ENCODE assay signal across 19 cellular contexts in the genomic region with DNA sequence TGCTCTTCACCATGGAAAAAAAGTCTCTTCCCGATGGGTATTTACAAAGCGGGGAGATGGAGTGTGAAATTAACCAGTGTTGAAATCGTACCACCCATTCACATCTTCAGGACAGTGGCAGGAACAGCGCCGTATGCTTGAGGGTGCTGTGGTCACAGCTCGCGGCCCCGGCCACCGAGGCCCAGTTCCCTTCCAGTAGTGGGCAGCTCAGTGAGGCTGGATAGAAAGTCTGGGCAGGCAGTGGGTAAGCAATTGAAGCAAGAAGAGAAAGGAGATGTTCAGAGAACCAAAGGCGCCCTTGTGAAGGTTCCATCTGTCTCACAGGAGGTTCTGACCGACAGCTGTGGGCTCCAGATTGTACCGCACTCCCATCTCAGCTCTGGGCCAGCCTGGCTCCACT. TPM values are rescaled to one million over a fixed set of nuclear protein-coding genes. Genes with fewer than 3 reads are reported as not detected.
DNase-seq lines count a peak whose midpoint lies in the region; ATAC-seq and TF ChIP-seq lines count a peak whose summit lies in the region.
"Had no signal": no experiment of that assay in that cellular context is flagged by ENCODE, and none has a peak within 500 bp of the region (broad histone marks: within the 10 kb centered on the region; RNA-seq: fewer than 3 reads in every experiment).

No MANE protein-coding gene starts in this region.

- no peak for ATAC-seq in natural killer cell treated with Interleukin-12 subunit alpha and Interleukin-12 subunit beta and Interleukin-15 and Interleukin-18, amount 100 ng/mL, for 72 hours
- ATAC-seq in natural killer cell = no peak
- no peak for ATAC-seq in T-helper 17 cell
- ATAC-seq in stimulated activated naive CD8-positive, alpha-beta T cell treated with anti-CD3 and anti-CD28 coated beads, Interleukin-15, amount 100 ng/mL, for 72 hours = no peak
- ATAC-seq in GM18907 (IDR thresholded peaks at IDR 0.05; ENCODE audit: unreplicated experiment) = no peak
- ATAC-seq: activated CD4-positive, CD25-positive, alpha-beta regulatory T cell treated with anti-CD3 and anti-CD28 coated beads, Interleukin-2, amount 50 U/mL, for 24 hours; activated CD8-positive, alpha-beta memory T cell treated with anti-CD3 and anti-CD28 coated beads, Interleukin-2, amount 10 ng/mL, durations not matched to agents 7 days and 5 days; heart right ventricle had no signal

- intact Hi-C loops in natural killer cell (cut with micrococcal nuclease) = loop anchor here (10.0 kb wide), 1 partner anchor 47 kb away; no protein-coding TSS in a partner anchor

- H3K27me3 Mint-ChIP-seq in natural killer cell treated with Interleukin-12 subunit alpha and Interleukin-12 subunit beta and Interleukin-15 and Interleukin-18, amount 100 ng/mL, for 72 hours = no peaks in the 10 kb centered on the region
- no peaks in the 10 kb centered on the region for H3K27me3 Mint-ChIP-seq in natural killer cell (ENCODE audit: low read depth in 2 of 2)
- H3K27me3 Mint-ChIP-seq in T-helper 17 cell = no peaks in the 10 kb centered on the region
- no peaks in the 10 kb centered on the region for H3K27me3 Mint-ChIP-seq in stimulated activated naive CD8-positive, alpha-beta T cell treated with anti-CD3 and anti-CD28 coated beads, Interleukin-15, amount 100 ng/mL, for 72 hours
- H3K27me3 Mint-ChIP-seq: activated CD8-positive, alpha-beta memory T cell treated with anti-CD3 and anti-CD28 coated beads, Interleukin-2, amount 10 ng/mL, durations not matched to agents 7 days and 5 days had no signal

- H3K36me3 Mint-ChIP-seq in natural killer cell treated with Interleukin-12 subunit alpha and Interleukin-12 subunit beta and Interleukin-15 and Interleukin-18, amount 100 ng/mL, for 72 hours = no peaks in the 10 kb centered on the region
- H3K36me3 Mint-ChIP-seq in natural killer cell (peaks cover 25% of the 10 kb centered on the region), T-helper 17 cell (ENCODE audit: low read depth) (peaks cover 10% of the 10 kb centered on the region)

- H3K9me3 Mint-ChIP-seq in natural killer cell treated with Interleukin-12 subunit alpha and Interleukin-12 subunit beta and Interleukin-15 and Interleukin-18, amount 100 ng/mL, for 72 hours = no peaks in the 10 kb centered on the region
- no peaks in the 10 kb centered on the region for H3K9me3 Mint-ChIP-seq in natural killer cell
- H3K9me3 Mint-ChIP-seq in stimulated activated naive CD8-positive, alpha-beta T cell treated with anti-CD3 and anti-CD28 coated beads, Interleukin-15, amount 100 ng/mL, for 72 hours = no peaks in the 10 kb centered on the region
- H3K9me3 Mint-ChIP-seq: T-helper 1 cell treated with Interleukin-12 subunit alpha and Interleukin-12 subunit beta and Interleukin-4 antibody, amounts not matched to agents 30 μg/mL and 1 μg/mL, for 36 hours had no signal

- DNase-seq in natural killer cell treated with Interleukin-12 subunit alpha and Interleukin-12 subunit beta and Interleukin-15 and Interleukin-18, amount 100 ng/mL, for 72 hours (ENCODE audit: low spot score) = no peak
- no peak for DNase-seq in natural killer cell
- no peak for DNase-seq in T-helper 17 cell
- DNase-seq in globus pallidus (ENCODE audit: low spot score) = peak; percentile 42
- no peak for DNase-seq in stimulated activated naive CD8-positive, alpha-beta T cell treated with anti-CD3 and anti-CD28 coated beads, Interleukin-15, amount 100 ng/mL, for 72 hours
- DNase-seq in HuH-7 (ENCODE audit: low spot score) = no peak
- DNase-seq in NCI-H1417 (lab: John Stamatoyannopoulos, UW) = no peak
- DNase-seq: activated CD8-positive, alpha-beta memory T cell treated with anti-CD3 and anti-CD28 coated beads, Interleukin-2, amount 10 ng/mL, durations not matched to agents 7 days and 5 days; heart right ventricle; left ventricle myocardium inferior; NCI-H1417 treated with DMSO at 0.1 percent for 48 hours; NCI-H2171; OCI-M1; stimulated activated CD4-positive, alpha-beta T cell treated with anti-CD3 and anti-CD28 coated beads, Interleukin-15, amount 100 ng/mL, for 24 hours had no signal

- no peaks in the 10 kb centered on the region for H3K9me3 ChIP-seq in T-helper 17 cell (ENCODE audit: control insufficient read depth, low read length, poor library complexity, severe bottlenecking)
- H3K9me3 ChIP-seq: heart right ventricle, left ventricle myocardium inferior, right atrium auricular region, tibial nerve had no signal

- no peak for TF ChIP-seq CTCF in natural killer cell (IDR thresholded peaks at IDR 0.05)

- no peak overlapping the region for H3K4me3 Mint-ChIP-seq in natural killer cell treated with Interleukin-12 subunit alpha and Interleukin-12 subunit beta and Interleukin-15 and Interleukin-18, amount 100 ng/mL, for 72 hours
- no peak overlapping the region for H3K4me3 Mint-ChIP-seq in natural killer cell
- H3K4me3 Mint-ChIP-seq in T-helper 17 cell = no peak overlapping the region
- no peak overlapping the region for H3K4me3 Mint-ChIP-seq in stimulated activated naive CD8-positive, alpha-beta T cell treated with anti-CD3 and anti-CD28 coated beads, Interleukin-15, amount 100 ng/mL, for 72 hours
- H3K4me3 Mint-ChIP-seq: activated CD8-positive, alpha-beta memory T cell treated with anti-CD3 and anti-CD28 coated beads, Interleukin-2, amount 10 ng/mL, durations not matched to agents 7 days and 5 days; T-helper 1 cell treated with Interleukin-12 subunit alpha and Interleukin-12 subunit beta and Interleukin-4 antibody, amounts not matched to agents 30 μg/mL and 1 μg/mL, for 36 hours had no signal

- H3K4me1 Mint-ChIP-seq in natural killer cell treated with Interleukin-12 subunit alpha and Interleukin-12 subunit beta and Interleukin-15 and Interleukin-18, amount 100 ng/mL, for 72 hours (ENCODE audit: low read depth in 2 of 2) = peaks cover 45 to 51% of the 10 kb centered on the region in 2 donors
- H3K4me1 Mint-ChIP-seq in natural killer cell (peaks cover 46 to 48% of the 10 kb centered on the region in 2 donors), T-helper 17 cell (peaks cover 35% of the 10 kb centered on the region)
- H3K4me1 Mint-ChIP-seq in stimulated activated naive CD8-positive, alpha-beta T cell treated with anti-CD3 and anti-CD28 coated beads, Interleukin-15, amount 100 ng/mL, for 72 hours = peaks cover 99% of the 10 kb centered on the region

- H3K27ac Mint-ChIP-seq in natural killer cell treated with Interleukin-12 subunit alpha and Interleukin-12 subunit beta and Interleukin-15 and Interleukin-18, amount 100 ng/mL, for 72 hours = peak overlapping the region; percentile 76 to 87
- H3K27ac Mint-ChIP-seq in natural killer cell (peak overlapping the region in 1 of 2 donors; percentile 82), T-helper 17 cell (peak overlapping the region; percentile 86)
- H3K27ac Mint-ChIP-seq in stimulated activated naive CD8-positive, alpha-beta T cell treated with anti-CD3 and anti-CD28 coated beads, Interleukin-15, amount 100 ng/mL, for 72 hours = peak overlapping the region; percentile 73 to 91

RNA-seq across cellular contexts. Expression of a gene that starts 59.1 kb away (rescaled TPM):
- total RNA-seq in natural killer cell treated with Interleukin-12 subunit alpha and Interleukin-12 subunit beta and Interleukin-15 and Interleukin-18, amount 100 ng/mL, for 72 hours = 10 to 100 TPM; 43.1 to 63.6 TPM
- total RNA-seq in natural killer cell (10 to 100 TPM; 79.5 to 95.8 (median 88.7) TPM), T-helper 17 cell (100 to 1,000 TPM; 106 to 115 TPM)
